In genomic region chr22:50672471-50673230, GRCh38 we compare ENCODE assay signal across 9 cellular contexts. TPM values are rescaled to one million over a fixed set of nuclear protein-coding genes. Genes with fewer than 3 reads are reported as not detected.
DNase-seq lines count a peak whose midpoint lies in the region; ATAC-seq, FAIRE-seq and TF ChIP-seq lines count a peak whose summit lies in the region.
"Had no signal": no experiment of that assay in that cellular context is flagged by ENCODE, and none has a peak within 500 bp of the region (broad histone marks: within the 10 kb centered on the region; RNA-seq: fewer than 3 reads in every experiment).

TSS of gene SHANK3 (plus strand) at chr22:50672823.

- H3K4me3 ChIP-seq in Peyer's patch (peak within 1 kb of the TSS; percentile 15 to 54 (median 47)), gastroesophageal sphincter (peak within 1 kb of the TSS; percentile 5 to 48), neuron (ENCODE audit: low read length) (peak within 1 kb of the TSS; percentile 35)

- TF ChIP-seq CTCF in Peyer's patch (IDR thresholded peaks at IDR 0.05) (no peak), gastroesophageal sphincter (IDR thresholded peaks at IDR 0.05) (no peak), D721Med (IDR thresholded peaks at IDR 0.05; ENCODE audit: insufficient read depth, missing control alignments) (no peak)

- H3K9me3 ChIP-seq in Peyer's patch (no peaks in the 10 kb centered on the region), gastroesophageal sphincter (no peaks in the 10 kb centered on the region), neuron (ENCODE audit: low read length) (no peaks in the 10 kb centered on the region)
- H3K9me3 ChIP-seq: pancreas had no signal

- DNase-seq in AG20443 (ENCODE audit: low spot score), result peak; percentile 17
- peak in 2 of 3 donors; percentile 49 to 53 for DNase-seq in Peyer's patch
- DNase-seq in SIG-M5 (lab: John Stamatoyannopoulos, UW), result no peak
- no peak for DNase-seq in NCI-H526 (lab: John Stamatoyannopoulos, UW)
- DNase-seq in D721Med (ENCODE audit: insufficient read length, low spot score), result no peak

- no peak within 1 kb of the TSS for H2AFZ ChIP-seq in neuron (ENCODE audit: low read depth, low read length)

- H3K4me1 ChIP-seq in Peyer's patch (peaks cover 0 to 18% (median 7%) of the 10 kb centered on the region in 4 donors), gastroesophageal sphincter (peaks cover 0 to 20% (median 8%) of the 10 kb centered on the region in 3 donors), neuron (ENCODE audit: insufficient read depth, low read length) (peaks cover 14% of the 10 kb centered on the region)
- H3K4me1 ChIP-seq: pancreas had no signal

- no peak for TF ChIP-seq EP300 in gastroesophageal sphincter (IDR thresholded peaks at IDR 0.05)

- H3K36me3 ChIP-seq in Peyer's patch (no peaks in the 10 kb centered on the region), gastroesophageal sphincter (no peaks in the 10 kb centered on the region), neuron (ENCODE audit: insufficient read depth, low read length) (no peaks in the 10 kb centered on the region)
- H3K36me3 ChIP-seq: pancreas had no signal

- peak in 1 of 2 donors; percentile 22 for TF ChIP-seq POLR2A in Peyer's patch (IDR thresholded peaks at IDR 0.05)
- TF ChIP-seq POLR2A in gastroesophageal sphincter (IDR thresholded peaks at IDR 0.05), result peak; percentile 46 to 53

- ATAC-seq in gastroesophageal sphincter (peak; percentile 81), HG03460 (IDR thresholded peaks at IDR 0.05; ENCODE audit: unreplicated experiment) (no peak)

- 71 to 100% methylated on average over 1 to 4 of the region's 23 CpGs for WGBS in gastroesophageal sphincter (ENCODE audit: low coverage in 1 of 2), 2 donors

- peaks cover 0 to 20% of the 10 kb centered on the region in 2 donors for H3K27me3 ChIP-seq in Peyer's patch
- H3K27me3 ChIP-seq in gastroesophageal sphincter, result peaks cover 79% of the 10 kb centered on the region
- no peaks in the 10 kb centered on the region for H3K27me3 ChIP-seq in neuron (ENCODE audit: insufficient read depth, low read length)

- H3K27ac ChIP-seq in Peyer's patch (peak within 1 kb of the TSS; percentile 13 to 57 (median 41)), gastroesophageal sphincter (peak within 1 kb of the TSS in 3 of 4 donors; percentile 67 to 73 (median 69))

- FAIRE-seq in D721Med (lab: Jason Lieb, UNC), result no peak
- FAIRE-seq: pancreas had no signal

RNA-seq across cellular contexts. Expression of gene SHANK3, which starts in this region (rescaled TPM):
- total RNA-seq in Peyer's patch, result 10 to 100 TPM in 2 of 4 donors, 1 to 10 TPM in 2; 2.8 to 36.3 (median 10.8) TPM
- total RNA-seq in gastroesophageal sphincter, result 10 to 100 TPM in 2 of 4 donors, 1 to 10 TPM in 2; 5.9 to 20.5 (median 13.0) TPM

Comparison
In these comparisons a context has a peak if more than half of its experiments do, and no peak if none do; other contexts are left out.
1. DNase-seq: peak in AG20443 (single experiment) and Peyer's patch (2 of 3); none in SIG-M5 (single experiment), NCI-H526 (0 of 2) and D721Med (single experiment).
2. Peak in every context shown above with its lines, with median percentiles within 50 percentile points of each other: H3K4me3 ChIP-seq.